1 cellular context compared by ENCODE assay signal in the genomic region with DNA sequence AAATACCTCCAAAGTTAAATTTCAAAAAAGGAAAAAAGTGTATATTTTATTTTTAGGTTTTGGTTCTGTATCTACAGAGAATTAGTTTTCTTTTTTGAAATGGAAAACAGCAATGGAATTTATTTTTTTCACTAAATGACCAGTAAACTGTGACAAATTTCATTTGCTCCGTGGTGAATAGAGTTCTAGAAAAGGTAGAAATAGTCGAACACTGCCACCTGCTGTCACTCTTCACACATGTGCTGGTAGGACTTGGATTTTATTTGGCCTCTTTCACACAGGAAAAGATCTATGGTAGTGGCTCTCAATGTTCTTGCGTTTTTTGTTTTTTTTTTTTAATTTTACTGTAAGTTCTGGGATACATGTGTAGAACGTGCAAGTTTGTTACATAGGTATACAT.
TF ChIP-seq lines count a peak whose summit lies in the region.

No MANE protein-coding gene starts in this region.

TF ChIP-seq in WTC11, 78 proteins besides CTCF, POLR2A, EP300 and RAD21 (continued from another document):
- TF ChIP-seq, protein P1, sequence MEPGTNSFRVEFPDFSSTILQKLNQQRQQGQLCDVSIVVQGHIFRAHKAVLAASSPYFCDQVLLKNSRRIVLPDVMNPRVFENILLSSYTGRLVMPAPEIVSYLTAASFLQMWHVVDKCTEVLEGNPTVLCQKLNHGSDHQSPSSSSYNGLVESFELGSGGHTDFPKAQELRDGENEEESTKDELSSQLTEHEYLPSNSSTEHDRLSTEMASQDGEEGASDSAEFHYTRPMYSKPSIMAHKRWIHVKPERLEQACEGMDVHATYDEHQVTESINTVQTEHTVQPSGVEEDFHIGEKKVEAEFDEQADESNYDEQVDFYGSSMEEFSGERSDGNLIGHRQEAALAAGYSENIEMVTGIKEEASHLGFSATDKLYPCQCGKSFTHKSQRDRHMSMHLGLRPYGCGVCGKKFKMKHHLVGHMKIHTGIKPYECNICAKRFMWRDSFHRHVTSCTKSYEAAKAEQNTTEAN (CRISPR knock-in tag; IDR thresholded peaks at IDR 0.05): no peak
